ENCODE assay signal across 9 cellular contexts in the genomic region with DNA sequence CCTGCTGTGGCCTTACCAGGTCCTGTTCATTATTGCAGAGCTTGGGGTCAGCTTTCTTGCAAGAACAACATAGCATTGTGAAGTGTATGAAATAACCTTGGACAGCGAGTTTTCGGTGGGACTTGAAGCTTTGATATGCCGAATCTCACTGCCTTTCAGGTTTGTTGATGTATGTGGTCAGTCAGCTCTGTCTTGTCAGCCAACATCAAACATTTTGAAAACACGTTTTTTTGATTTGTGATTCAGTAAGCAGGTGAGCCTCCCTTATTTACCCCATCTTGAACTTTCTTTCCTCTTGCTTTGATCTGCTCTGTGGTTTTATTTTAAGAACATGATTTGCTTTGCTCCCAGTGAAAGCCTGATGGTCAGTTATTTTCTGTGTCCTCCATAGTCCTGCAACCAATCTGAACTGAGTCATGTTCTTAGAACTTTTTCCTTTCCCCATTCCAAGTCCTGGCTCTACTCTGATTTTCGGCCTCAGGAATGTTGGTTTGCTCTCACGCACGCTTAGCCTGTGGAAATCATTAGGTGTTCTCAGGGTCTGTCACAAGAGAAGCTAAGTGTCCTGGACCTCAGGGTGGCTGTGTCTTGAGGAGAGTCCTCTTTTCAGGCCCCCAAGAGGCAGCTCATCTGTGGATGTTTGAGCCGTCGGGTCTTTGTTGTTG. TPM values are rescaled to one million over a fixed set of nuclear protein-coding genes. Genes with fewer than 3 reads are reported as not detected.
DNase-seq lines count a peak whose midpoint lies in the region; ATAC-seq and TF ChIP-seq lines count a peak whose summit lies in the region.
"Had no signal": no experiment of that assay in that cellular context is flagged by ENCODE, and none has a peak within 500 bp of the region (broad histone marks: within the 10 kb centered on the region; RNA-seq: fewer than 3 reads in every experiment).

No MANE protein-coding gene starts in this region.

- no peak overlapping the region; the same call in 1 of the 2 replicates for H3K9ac ChIP-seq in BLaER1
- H3K9ac ChIP-seq in rectal smooth muscle tissue (ENCODE audit: low read length): no peak overlapping the region

- peaks cover 47% of the 10 kb centered on the region for H3K4me1 Mint-ChIP-seq in activated naive CD8-positive, alpha-beta T cell treated with anti-CD3 and anti-CD28 coated beads, Interleukin-2, amount 50 U/mL, for 24 hours

- H3K27ac Mint-ChIP-seq in activated naive CD8-positive, alpha-beta T cell treated with anti-CD3 and anti-CD28 coated beads, Interleukin-2, amount 50 U/mL, for 24 hours: peak overlapping the region; percentile 8

- peaks cover 29% of the 10 kb centered on the region for H3K4me1 ChIP-seq in BLaER1
- peaks cover 29% of the 10 kb centered on the region for H3K4me1 ChIP-seq in left ventricle myocardium inferior
- peaks cover 17% of the 10 kb centered on the region for H3K4me1 ChIP-seq in rectal smooth muscle tissue (ENCODE audit: control insufficient read depth, insufficient read depth, low read length)

- H3K27me3 ChIP-seq in BLaER1 (no peaks in the 10 kb centered on the region), left ventricle myocardium inferior (ENCODE audit: low read depth) (no peaks in the 10 kb centered on the region), rectal smooth muscle tissue (ENCODE audit: control insufficient read depth, insufficient read depth, low read length) (no peaks in the 10 kb centered on the region)

- H3K27ac ChIP-seq in BLaER1 (0 out of 2 replicates have a peak overlapping the region, but pooled peaks have one; percentile 7), left ventricle myocardium inferior (replicated peaks) (peak overlapping the region; percentile 58), rectal smooth muscle tissue (ENCODE audit: low read depth, low read length) (peak overlapping the region; percentile 60)

- no peak for DNase-seq in activated naive CD8-positive, alpha-beta T cell treated with anti-CD3 and anti-CD28 coated beads, Interleukin-2, amount 50 U/mL, for 24 hours
- DNase-seq in left ventricle myocardium inferior (no peak), NCI-H1048 (lab: John Stamatoyannopoulos, UW) (no peak)
- no peak for DNase-seq in stimulated activated naive CD8-positive, alpha-beta T cell treated with anti-CD3 and anti-CD28 coated beads, Interleukin-15, Interleukin-2, amounts not matched to agents 100 U/mL and 50 U/mL, for 24 hours
- DNase-seq: NCI-H2029 treated with DMSO at 0.1 percent for 48 hours had no signal

- H3K4me3 ChIP-seq in BLaER1: no peak overlapping the region
- no peak overlapping the region for H3K4me3 ChIP-seq in left ventricle myocardium inferior
- no peak overlapping the region for H3K4me3 ChIP-seq in rectal smooth muscle tissue (ENCODE audit: low read length)

- no peaks in the 10 kb centered on the region for H3K9me3 ChIP-seq in BLaER1
- no peaks in the 10 kb centered on the region for H3K9me3 ChIP-seq in left ventricle myocardium inferior (replicated peaks)

- no peaks in the 10 kb centered on the region for H3K9me3 Mint-ChIP-seq in activated naive CD8-positive, alpha-beta T cell treated with anti-CD3 and anti-CD28 coated beads, Interleukin-2, amount 50 U/mL, for 24 hours

- intact Hi-C loops in left ventricle myocardium inferior (cut with micrococcal nuclease): loop anchor here (10.0 kb wide), 1 partner anchor 52 kb away; no protein-coding TSS in a partner anchor

- H3K36me3 ChIP-seq in BLaER1 (peaks cover 36% of the 10 kb centered on the region), left ventricle myocardium inferior (no peaks in the 10 kb centered on the region), rectal smooth muscle tissue (ENCODE audit: control insufficient read depth, insufficient read depth, low read length) (no peaks in the 10 kb centered on the region)

- H3K4me3 Mint-ChIP-seq in activated naive CD8-positive, alpha-beta T cell treated with anti-CD3 and anti-CD28 coated beads, Interleukin-2, amount 50 U/mL, for 24 hours: no peak overlapping the region

- H3K4me2 ChIP-seq in BLaER1: peak overlapping the region; percentile 20; the same call in 1 of the 2 replicates

- peaks cover 56% of the 10 kb centered on the region for H4K20me1 ChIP-seq in BLaER1

- TF ChIP-seq CTCF in left ventricle myocardium inferior (IDR thresholded peaks at IDR 0.05; ENCODE audit: borderline replicate concordance): no peak

- H3K27me3 Mint-ChIP-seq in activated naive CD8-positive, alpha-beta T cell treated with anti-CD3 and anti-CD28 coated beads, Interleukin-2, amount 50 U/mL, for 24 hours: no peaks in the 10 kb centered on the region

- no peak for ATAC-seq in activated naive CD8-positive, alpha-beta T cell treated with anti-CD3 and anti-CD28 coated beads, Interleukin-2, amount 50 U/mL, for 24 hours
- ATAC-seq in stimulated activated naive CD8-positive, alpha-beta T cell treated with anti-CD3 and anti-CD28 coated beads, Interleukin-15, Interleukin-2, amounts not matched to agents 100 U/mL and 50 U/mL, for 24 hours: no peak
- no peak for ATAC-seq in GM21360 (IDR thresholded peaks at IDR 0.05; ENCODE audit: unreplicated experiment)
- ATAC-seq in HG03520 (IDR thresholded peaks at IDR 0.05; ENCODE audit: unreplicated experiment): no peak

- peaks cover 10% of the 10 kb centered on the region for H3K36me3 Mint-ChIP-seq in activated naive CD8-positive, alpha-beta T cell treated with anti-CD3 and anti-CD28 coated beads, Interleukin-2, amount 50 U/mL, for 24 hours (ENCODE audit: low read depth)

RNA-seq across cellular contexts. Expression of a gene that starts 8.7 kb away (rescaled TPM):
- 22.6 TPM for total RNA-seq in left ventricle myocardium inferior

RNA-seq across cellular contexts. Expression of a gene that starts 38.0 kb away (rescaled TPM):
- total RNA-seq in left ventricle myocardium inferior: 1.6 TPM

RNA-seq across cellular contexts. Expression of a gene that starts 38.2 kb away (rescaled TPM):
- total RNA-seq in left ventricle myocardium inferior: 13.4 TPM

Comparison
In these comparisons a context has a peak if more than half of its experiments do, and no peak if none do; other contexts are left out.
1. H3K27ac ChIP-seq: peak in every context shown above with its lines; median percentile 60 in rectal smooth muscle tissue; 58 in left ventricle myocardium inferior; 7 in BLaER1.